1 cellular context compared by ENCODE assay signal in the genomic region with DNA sequence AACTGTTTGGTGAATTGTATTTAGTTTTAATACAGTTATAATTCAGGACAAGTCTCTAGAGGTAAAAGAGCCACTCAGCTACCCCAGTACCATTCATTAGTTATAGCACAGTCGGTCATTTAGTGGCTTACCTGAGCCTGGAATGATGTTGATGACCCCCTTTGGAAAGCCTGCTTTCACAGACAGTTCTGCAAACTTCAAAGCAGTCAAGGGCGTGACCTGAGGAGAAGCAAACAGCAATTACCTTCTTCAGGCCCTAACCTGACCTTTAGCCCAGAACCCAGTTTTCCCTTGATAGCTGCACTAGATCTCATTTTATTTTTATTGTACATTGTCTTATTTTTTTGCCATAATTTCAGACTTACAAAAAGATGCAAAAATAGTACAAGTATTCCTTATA.
TF ChIP-seq lines count a peak whose summit lies in the region.

No MANE protein-coding gene starts in this region.

TF ChIP-seq in HepG2, 621 proteins besides CTCF, POLR2A, EP300 and RAD21:
- TF ChIP-seq, protein P1, sequence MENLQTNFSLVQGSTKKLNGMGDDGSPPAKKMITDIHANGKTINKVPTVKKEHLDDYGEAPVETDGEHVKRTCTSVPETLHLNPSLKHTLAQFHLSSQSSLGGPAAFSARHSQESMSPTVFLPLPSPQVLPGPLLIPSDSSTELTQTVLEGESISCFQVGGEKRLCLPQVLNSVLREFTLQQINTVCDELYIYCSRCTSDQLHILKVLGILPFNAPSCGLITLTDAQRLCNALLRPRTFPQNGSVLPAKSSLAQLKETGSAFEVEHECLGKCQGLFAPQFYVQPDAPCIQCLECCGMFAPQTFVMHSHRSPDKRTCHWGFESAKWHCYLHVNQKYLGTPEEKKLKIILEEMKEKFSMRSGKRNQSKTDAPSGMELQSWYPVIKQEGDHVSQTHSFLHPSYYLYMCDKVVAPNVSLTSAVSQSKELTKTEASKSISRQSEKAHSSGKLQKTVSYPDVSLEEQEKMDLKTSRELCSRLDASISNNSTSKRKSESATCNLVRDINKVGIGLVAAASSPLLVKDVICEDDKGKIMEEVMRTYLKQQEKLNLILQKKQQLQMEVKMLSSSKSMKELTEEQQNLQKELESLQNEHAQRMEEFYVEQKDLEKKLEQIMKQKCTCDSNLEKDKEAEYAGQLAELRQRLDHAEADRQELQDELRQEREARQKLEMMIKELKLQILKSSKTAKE (CRISPR knock-in tag; IDR thresholded peaks at IDR 0.05; ENCODE audit: borderline replicate concordance), result no peak
- no peak for TF ChIP-seq REXO4 (CRISPR knock-in tag; IDR thresholded peaks at IDR 0.05; ENCODE audit: borderline replicate concordance)
- no peak for TF ChIP-seq MEF2D (CRISPR knock-in tag; IDR thresholded peaks at IDR 0.05)
- TF ChIP-seq CREM (IDR thresholded peaks at IDR 0.05), result no peak
- TF ChIP-seq CREM (CRISPR knock-in tag; IDR thresholded peaks at IDR 0.05), result no peak
- no peak for TF ChIP-seq SMC3 (IDR thresholded peaks at IDR 0.05; ENCODE audit: low read length)
- no peak for TF ChIP-seq TEAD2 (CRISPR knock-in tag; IDR thresholded peaks at IDR 0.05)
- TF ChIP-seq, protein P2, sequence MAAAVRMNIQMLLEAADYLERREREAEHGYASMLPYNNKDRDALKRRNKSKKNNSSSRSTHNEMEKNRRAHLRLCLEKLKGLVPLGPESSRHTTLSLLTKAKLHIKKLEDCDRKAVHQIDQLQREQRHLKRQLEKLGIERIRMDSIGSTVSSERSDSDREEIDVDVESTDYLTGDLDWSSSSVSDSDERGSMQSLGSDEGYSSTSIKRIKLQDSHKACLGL (CRISPR knock-in tag; IDR thresholded peaks at IDR 0.05), result no peak
- 0 out of 2 replicates have a peak, but pooled peaks have one; percentile 8 for TF ChIP-seq TCF7 (IDR thresholded peaks at IDR 0.05; ENCODE audit: low read depth)
- TF ChIP-seq ZNF230 (CRISPR knock-in tag; IDR thresholded peaks at IDR 0.05), result no peak
- no peak for TF ChIP-seq MXI1 (IDR thresholded peaks at IDR 0.05; ENCODE audit: borderline replicate concordance, low read depth, low read length)
- TF ChIP-seq ARNT (IDR thresholded peaks at IDR 0.05), result no peak
- TF ChIP-seq ZFP90 (CRISPR knock-in tag; IDR thresholded peaks at IDR 0.05; ENCODE audit: borderline replicate concordance), result no peak
- no peak for TF ChIP-seq HNF4G (IDR thresholded peaks at IDR 0.05; ENCODE audit: borderline replicate concordance, low read depth, low read length)
- no peak for TF ChIP-seq HNF4G (CRISPR knock-in tag; IDR thresholded peaks at IDR 0.05; ENCODE audit: borderline replicate concordance, low read depth)
- TF ChIP-seq BCL6 (CRISPR knock-in tag; IDR thresholded peaks at IDR 0.05), result 0 out of 2 replicates have a peak, but pooled peaks have one; percentile 14
- TF ChIP-seq ZEB1 (IDR thresholded peaks at IDR 0.05; ENCODE audit: insufficient replicate concordance, low read depth), result no peak
- no peak for TF ChIP-seq CBFB (CRISPR knock-in tag; IDR thresholded peaks at IDR 0.05)
- TF ChIP-seq RARA (CRISPR knock-in tag; IDR thresholded peaks at IDR 0.05), result peak; percentile 51; the same call in 1 of the 2 replicates
- peak; percentile 18; the same call in 1 of the 2 replicates for TF ChIP-seq RXRB (CRISPR knock-in tag; IDR thresholded peaks at IDR 0.05; ENCODE audit: borderline replicate concordance)
- TF ChIP-seq GFI1 (CRISPR knock-in tag; IDR thresholded peaks at IDR 0.05; ENCODE audit: borderline replicate concordance), result no peak
- TF ChIP-seq ZNF558 (CRISPR knock-in tag; IDR thresholded peaks at IDR 0.05; ENCODE audit: borderline replicate concordance), result no peak
- TF ChIP-seq ZNF891 (CRISPR knock-in tag; IDR thresholded peaks at IDR 0.05), result no peak
- TF ChIP-seq, protein P3, sequence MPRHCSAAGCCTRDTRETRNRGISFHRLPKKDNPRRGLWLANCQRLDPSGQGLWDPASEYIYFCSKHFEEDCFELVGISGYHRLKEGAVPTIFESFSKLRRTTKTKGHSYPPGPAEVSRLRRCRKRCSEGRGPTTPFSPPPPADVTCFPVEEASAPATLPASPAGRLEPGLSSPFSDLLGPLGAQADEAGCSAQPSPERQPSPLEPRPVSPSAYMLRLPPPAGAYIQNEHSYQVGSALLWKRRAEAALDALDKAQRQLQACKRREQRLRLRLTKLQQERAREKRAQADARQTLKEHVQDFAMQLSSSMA (CRISPR knock-in tag; IDR thresholded peaks at IDR 0.05), result no peak
- TF ChIP-seq, protein P4, sequence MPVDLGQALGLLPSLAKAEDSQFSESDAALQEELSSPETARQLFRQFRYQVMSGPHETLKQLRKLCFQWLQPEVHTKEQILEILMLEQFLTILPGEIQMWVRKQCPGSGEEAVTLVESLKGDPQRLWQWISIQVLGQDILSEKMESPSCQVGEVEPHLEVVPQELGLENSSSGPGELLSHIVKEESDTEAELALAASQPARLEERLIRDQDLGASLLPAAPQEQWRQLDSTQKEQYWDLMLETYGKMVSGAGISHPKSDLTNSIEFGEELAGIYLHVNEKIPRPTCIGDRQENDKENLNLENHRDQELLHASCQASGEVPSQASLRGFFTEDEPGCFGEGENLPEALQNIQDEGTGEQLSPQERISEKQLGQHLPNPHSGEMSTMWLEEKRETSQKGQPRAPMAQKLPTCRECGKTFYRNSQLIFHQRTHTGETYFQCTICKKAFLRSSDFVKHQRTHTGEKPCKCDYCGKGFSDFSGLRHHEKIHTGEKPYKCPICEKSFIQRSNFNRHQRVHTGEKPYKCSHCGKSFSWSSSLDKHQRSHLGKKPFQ (CRISPR knock-in tag; IDR thresholded peaks at IDR 0.05; ENCODE audit: insufficient replicate concordance), result no peak
- TF ChIP-seq, protein P5, sequence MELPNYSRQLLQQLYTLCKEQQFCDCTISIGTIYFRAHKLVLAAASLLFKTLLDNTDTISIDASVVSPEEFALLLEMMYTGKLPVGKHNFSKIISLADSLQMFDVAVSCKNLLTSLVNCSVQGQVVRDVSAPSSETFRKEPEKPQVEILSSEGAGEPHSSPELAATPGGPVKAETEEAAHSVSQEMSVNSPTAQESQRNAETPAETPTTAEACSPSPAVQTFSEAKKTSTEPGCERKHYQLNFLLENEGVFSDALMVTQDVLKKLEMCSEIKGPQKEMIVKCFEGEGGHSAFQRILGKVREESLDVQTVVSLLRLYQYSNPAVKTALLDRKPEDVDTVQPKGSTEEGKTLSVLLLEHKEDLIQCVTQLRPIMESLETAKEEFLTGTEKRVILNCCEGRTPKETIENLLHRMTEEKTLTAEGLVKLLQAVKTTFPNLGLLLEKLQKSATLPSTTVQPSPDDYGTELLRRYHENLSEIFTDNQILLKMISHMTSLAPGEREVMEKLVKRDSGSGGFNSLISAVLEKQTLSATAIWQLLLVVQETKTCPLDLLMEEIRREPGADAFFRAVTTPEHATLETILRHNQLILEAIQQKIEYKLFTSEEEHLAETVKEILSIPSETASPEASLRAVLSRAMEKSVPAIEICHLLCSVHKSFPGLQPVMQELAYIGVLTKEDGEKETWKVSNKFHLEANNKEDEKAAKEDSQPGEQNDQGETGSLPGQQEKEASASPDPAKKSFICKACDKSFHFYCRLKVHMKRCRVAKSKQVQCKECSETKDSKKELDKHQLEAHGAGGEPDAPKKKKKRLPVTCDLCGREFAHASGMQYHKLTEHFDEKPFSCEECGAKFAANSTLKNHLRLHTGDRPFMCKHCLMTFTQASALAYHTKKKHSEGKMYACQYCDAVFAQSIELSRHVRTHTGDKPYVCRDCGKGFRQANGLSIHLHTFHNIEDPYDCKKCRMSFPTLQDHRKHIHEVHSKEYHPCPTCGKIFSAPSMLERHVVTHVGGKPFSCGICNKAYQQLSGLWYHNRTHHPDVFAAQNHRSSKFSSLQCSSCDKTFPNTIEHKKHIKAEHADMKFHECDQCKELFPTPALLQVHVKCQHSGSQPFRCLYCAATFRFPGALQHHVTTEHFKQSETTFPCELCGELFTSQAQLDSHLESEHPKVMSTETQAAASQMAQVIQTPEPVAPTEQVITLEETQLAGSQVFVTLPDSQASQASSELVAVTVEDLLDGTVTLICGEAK (IDR thresholded peaks at IDR 0.05), result no peak
- TF ChIP-seq, protein P5 (CRISPR knock-in tag; IDR thresholded peaks at IDR 0.05), result no peak
- TF ChIP-seq, protein P6, sequence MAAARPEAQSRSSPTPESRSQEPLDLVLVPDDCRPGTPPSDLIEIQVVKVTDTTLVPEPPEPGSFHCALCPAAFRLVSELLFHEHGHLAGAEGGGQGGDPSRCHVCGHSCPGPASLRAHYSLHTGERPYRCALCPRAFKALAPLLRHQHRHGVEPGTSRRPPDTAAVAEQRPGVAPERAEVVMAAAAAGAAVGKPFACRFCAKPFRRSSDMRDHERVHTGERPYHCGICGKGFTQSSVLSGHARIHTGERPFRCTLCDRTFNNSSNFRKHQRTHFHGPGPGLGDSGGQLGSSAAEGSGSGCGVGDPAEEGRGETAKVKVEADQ (CRISPR knock-in tag; IDR thresholded peaks at IDR 0.05; ENCODE audit: borderline replicate concordance), result no peak
- peak; percentile 69; the same call in 1 of the 2 replicates for TF ChIP-seq PPARG (CRISPR knock-in tag; conservative IDR thresholded peaks at IDR 0.05)
